8 cellular contexts compared by ENCODE assay signal in genomic region chr20:3046677-3047462, GRCh38. TPM values are rescaled to one million over a fixed set of nuclear protein-coding genes. Genes with fewer than 3 reads are reported as not detected.
A peak's percentile ranks its signal among the peaks of the same experiment; 100 is the strongest.
DNase-seq lines count a peak whose midpoint lies in the region; ATAC-seq, FAIRE-seq and TF ChIP-seq lines count a peak whose summit lies in the region.

No MANE protein-coding gene starts in this region.

- H3K4me1 Mint-ChIP-seq in CD8-positive, alpha-beta memory T cell: peaks cover 12 to 31% (median 15%) of the 10 kb centered on the region in 3 donors
- peaks cover 17 to 28% (median 17%) of the 10 kb centered on the region in 3 donors for H3K4me1 Mint-ChIP-seq in naive B cell

- peaks cover 0 to 2% of the 10 kb centered on the region in 2 donors for H3K27me3 Mint-ChIP-seq in CD8-positive, alpha-beta memory T cell
- H3K27me3 Mint-ChIP-seq in naive B cell: no peaks in the 10 kb centered on the region

- intact Hi-C loops in Panc1 (cut with micrococcal nuclease; ENCODE audit: unreplicated experiment): no loop called here

- CTCF ChIA-PET in CD8-positive, alpha-beta memory T cell (lab: Charles Lee): no interaction called here
- CTCF ChIA-PET in Panc1 (lab: Charles Lee): no interaction called here

- peaks cover 15% of the 10 kb centered on the region for H3K4me1 ChIP-seq in CD8-positive, alpha-beta memory T cell (ENCODE audit: insufficient read depth, low read length)
- H3K4me1 ChIP-seq in Panc1 (ENCODE audit: control insufficient read depth, insufficient read depth, low read length): peaks cover 9% of the 10 kb centered on the region
- peaks cover 3% of the 10 kb centered on the region for H3K4me1 ChIP-seq in effector memory CD4-positive, alpha-beta T cell (ENCODE audit: control insufficient read depth, insufficient read depth, low read length, poor library complexity, severe bottlenecking)

- no peaks in the 10 kb centered on the region for H3K9me3 ChIP-seq in CD8-positive, alpha-beta memory T cell (ENCODE audit: low read length)
- no peaks in the 10 kb centered on the region for H3K9me3 ChIP-seq in Panc1 (ENCODE audit: control insufficient read depth, insufficient read depth, low read depth, low read length)
- no peaks in the 10 kb centered on the region for H3K9me3 ChIP-seq in effector memory CD4-positive, alpha-beta T cell (ENCODE audit: control insufficient read depth, low read length)

- no peak for TF ChIP-seq CTCF in Panc1 (IDR thresholded peaks at IDR 0.05)
- no peak for TF ChIP-seq CTCF in GM10266 (IDR thresholded peaks at IDR 0.05; ENCODE audit: control insufficient read depth, insufficient read depth, low read depth, missing control alignments)
- no peak for TF ChIP-seq CTCF in D721Med (IDR thresholded peaks at IDR 0.05; ENCODE audit: insufficient read depth, missing control alignments)

- no peak for DNase-seq in CD8-positive, alpha-beta memory T cell
- DNase-seq in Panc1 (ENCODE audit: low read depth, low spot score): no peak
- no peak for DNase-seq in effector memory CD4-positive, alpha-beta T cell
- DNase-seq in naive B cell: no peak
- no peak for DNase-seq in GM10266 (ENCODE audit: extremely low spot score)
- DNase-seq in D721Med (ENCODE audit: insufficient read length, low spot score): no peak
- DNase-seq in NAMALWA (ENCODE audit: low spot score): no peak

- BruUV-seq in Panc1 (replicated peaks; lab: Mats Ljungman, UMichigan): no TSS peak

- FAIRE-seq in D721Med (lab: Jason Lieb, UNC): no peak

- peak overlapping the region; percentile 80 for H3K4me3 ChIP-seq in CD8-positive, alpha-beta memory T cell (ENCODE audit: low read length)
- H3K4me3 ChIP-seq in Panc1 (ENCODE audit: low read depth in 2 of 2, low read length in 2 of 2): peak overlapping the region; percentile 82 to 88
- peak overlapping the region; percentile 85 for H3K4me3 ChIP-seq in effector memory CD4-positive, alpha-beta T cell (ENCODE audit: insufficient read depth, low read depth, low read length, poor library complexity, severe bottlenecking)

- in situ Hi-C loops in Panc1 (cut with HindIII; ENCODE audit: low pct_unique_long_range_greater_than_20kb, low sequenced_read_pairs): no loop called here

- peaks cover 0 to 36% (median 0%) of the 10 kb centered on the region in 3 donors for H3K36me3 Mint-ChIP-seq in CD8-positive, alpha-beta memory T cell
- peaks cover 0 to 3% of the 10 kb centered on the region in 2 donors for H3K36me3 Mint-ChIP-seq in naive B cell

- peaks cover 14% of the 10 kb centered on the region for H3K36me3 ChIP-seq in CD8-positive, alpha-beta memory T cell (ENCODE audit: insufficient read depth, low read length)
- H3K36me3 ChIP-seq in Panc1 (ENCODE audit: control insufficient read depth, insufficient read depth, low read length): peaks cover 5% of the 10 kb centered on the region; the same call in 1 of the 2 replicates
- H3K36me3 ChIP-seq in effector memory CD4-positive, alpha-beta T cell (ENCODE audit: control insufficient read depth, insufficient read depth, low read length): peaks cover 19% of the 10 kb centered on the region

- H3K4me3 Mint-ChIP-seq in CD8-positive, alpha-beta memory T cell: peak overlapping the region; percentile 81 to 93 (median 88)
- H3K4me3 Mint-ChIP-seq in naive B cell: peak overlapping the region; percentile 78 to 94 (median 90)

- H3K27me3 ChIP-seq in CD8-positive, alpha-beta memory T cell (ENCODE audit: insufficient read depth, low read length, poor library complexity, severe bottlenecking): no peaks in the 10 kb centered on the region
- H3K27me3 ChIP-seq in Panc1 (ENCODE audit: control insufficient read depth, insufficient read depth, low read length): no peaks in the 10 kb centered on the region
- H3K27me3 ChIP-seq in effector memory CD4-positive, alpha-beta T cell (replicated peaks; ENCODE audit: control insufficient read depth, insufficient read depth, low read length, poor library complexity, severe bottlenecking): no peaks in the 10 kb centered on the region

- H3K27ac ChIP-seq in CD8-positive, alpha-beta memory T cell (ENCODE audit: low read depth, low read length): peak overlapping the region; percentile 48
- H3K27ac ChIP-seq in Panc1 (ENCODE audit: low read length): peak overlapping the region; percentile 86
- peak overlapping the region; percentile 76 for H3K27ac ChIP-seq in effector memory CD4-positive, alpha-beta T cell (ENCODE audit: insufficient read depth, low read length, poor library complexity, severe bottlenecking)

- H3K27ac Mint-ChIP-seq in CD8-positive, alpha-beta memory T cell: peak overlapping the region in 6 of 8 donors; percentile 21 to 74 (median 67)
- H3K27ac Mint-ChIP-seq in naive B cell: peak overlapping the region in 4 of 6 donors; percentile 39 to 81 (median 64)

- H3K9me3 Mint-ChIP-seq in CD8-positive, alpha-beta memory T cell: no peaks in the 10 kb centered on the region
- H3K9me3 Mint-ChIP-seq in naive B cell: no peaks in the 10 kb centered on the region

- POLR2A ChIA-PET in CD8-positive, alpha-beta memory T cell (lab: Charles Lee): interaction anchor here (0.7 kb wide), 1 partner anchor 999 kb away, joined by 3 read pairs; no protein-coding TSS in a partner anchor
- POLR2A ChIA-PET in Panc1 (lab: Charles Lee): no interaction called here

- ATAC-seq in HG03457 (IDR thresholded peaks at IDR 0.05; ENCODE audit: unreplicated experiment) (peak; percentile 6), Panc1 (no peak), naive B cell (ENCODE audit: low read depth in 2 of 2) (no peak)

RNA-seq across cellular contexts. Expression of gene MRPS26, which starts 1.0 kb away (rescaled TPM):
- 10 to 100 TPM; 89.8 to 90.8 TPM for total RNA-seq in CD8-positive, alpha-beta memory T cell
- polyA plus RNA-seq in CD8-positive, alpha-beta memory T cell: 61.9 TPM
- 52.7 TPM for total RNA-seq in Panc1 (2021; ENCODE audit: unreplicated experiment)
- polyA plus RNA-seq in Panc1 (2012; ENCODE audit: insufficient read length): 90.5 TPM
- polyA plus RNA-seq in naive B cell (ENCODE audit: low read depth in 6 of 6): 10 to 100 TPM; 64.0 to 94.6 (median 79.8) TPM

RNA-seq across cellular contexts. Expression of gene GNRH2, which starts 3.4 kb away (rescaled TPM):
- total RNA-seq in CD8-positive, alpha-beta memory T cell: under 1 TPM; 0.42 to 0.90 TPM
- polyA plus RNA-seq in CD8-positive, alpha-beta memory T cell: not detected
- 0.49 TPM for total RNA-seq in Panc1 (2021; ENCODE audit: unreplicated experiment)
- 0.29 TPM for polyA plus RNA-seq in Panc1 (2012; ENCODE audit: insufficient read length)
- polyA plus RNA-seq in naive B cell (ENCODE audit: low read depth in 6 of 6): not detected

RNA-seq across cellular contexts. Expression of gene OXT, which starts 24.6 kb away (rescaled TPM):
- total RNA-seq in CD8-positive, alpha-beta memory T cell: under 1 TPM in 1 of 2 experiments, not detected in 1; 0.79 TPM
- polyA plus RNA-seq in CD8-positive, alpha-beta memory T cell: 1.4 TPM
- total RNA-seq in Panc1 (2021; ENCODE audit: unreplicated experiment): not detected
- polyA plus RNA-seq in Panc1 (2012; ENCODE audit: insufficient read length): 0.45 TPM
- polyA plus RNA-seq in naive B cell (ENCODE audit: low read depth in 6 of 6): 1 to 10 TPM in 3 of 6 donors, under 1 TPM in 1, not detected in 2; 0.79 to 1.5 (median 1.2) TPM

RNA-seq across cellular contexts. Expression of gene AVP, which starts 37.7 kb away (rescaled TPM):
- total RNA-seq in CD8-positive, alpha-beta memory T cell: not detected
- not detected for polyA plus RNA-seq in CD8-positive, alpha-beta memory T cell
- not detected for total RNA-seq in Panc1 (2021; ENCODE audit: unreplicated experiment)
- not detected for polyA plus RNA-seq in Panc1 (2012; ENCODE audit: insufficient read length)
- polyA plus RNA-seq in naive B cell (ENCODE audit: low read depth in 6 of 6): not detected
